In the genomic region with DNA sequence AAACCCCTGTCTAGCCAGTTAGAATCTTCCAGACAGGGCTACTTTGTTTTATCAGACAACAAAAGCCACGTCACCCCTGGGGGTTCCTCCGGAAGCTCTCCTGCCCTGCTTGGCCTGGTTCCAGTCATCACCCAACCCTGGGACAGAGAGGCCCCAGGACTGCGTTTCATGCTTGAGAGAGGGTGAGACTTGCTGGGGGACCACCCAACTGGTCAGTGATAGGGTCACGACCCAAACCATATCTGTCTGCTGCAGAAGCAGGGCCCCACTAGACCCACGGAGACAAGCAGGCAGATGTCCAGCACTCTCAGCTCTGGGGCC, we compare ENCODE assay signal across 1 cellular context.
A peak's percentile ranks its signal among the peaks of the same experiment; 100 is the strongest.
TF ChIP-seq lines count a peak whose summit lies in the region.

No MANE protein-coding gene starts in this region.

TF ChIP-seq in K562, 482 proteins besides CTCF, POLR2A, EP300 and RAD21 (continued from another document):
- TF ChIP-seq, protein P1, sequence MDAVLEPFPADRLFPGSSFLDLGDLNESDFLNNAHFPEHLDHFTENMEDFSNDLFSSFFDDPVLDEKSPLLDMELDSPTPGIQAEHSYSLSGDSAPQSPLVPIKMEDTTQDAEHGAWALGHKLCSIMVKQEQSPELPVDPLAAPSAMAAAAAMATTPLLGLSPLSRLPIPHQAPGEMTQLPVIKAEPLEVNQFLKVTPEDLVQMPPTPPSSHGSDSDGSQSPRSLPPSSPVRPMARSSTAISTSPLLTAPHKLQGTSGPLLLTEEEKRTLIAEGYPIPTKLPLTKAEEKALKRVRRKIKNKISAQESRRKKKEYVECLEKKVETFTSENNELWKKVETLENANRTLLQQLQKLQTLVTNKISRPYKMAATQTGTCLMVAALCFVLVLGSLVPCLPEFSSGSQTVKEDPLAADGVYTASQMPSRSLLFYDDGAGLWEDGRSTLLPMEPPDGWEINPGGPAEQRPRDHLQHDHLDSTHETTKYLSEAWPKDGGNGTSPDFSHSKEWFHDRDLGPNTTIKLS (IDR thresholded peaks at IDR 0.05; ENCODE audit: borderline replicate concordance, low read depth): peak; percentile 83; the same call in 1 of the 2 replicates
- TF ChIP-seq NFE2 (IDR thresholded peaks at IDR 0.05; ENCODE audit: low read depth): peak; percentile 33; the same call in 1 of the 2 replicates
- peak; percentile 41; the same call in 1 of the 2 replicates for TF ChIP-seq TEAD4 (IDR thresholded peaks at IDR 0.05; ENCODE audit: low read length)
- no peak for TF ChIP-seq TEAD4 (CRISPR knock-in tag; IDR thresholded peaks at IDR 0.05; ENCODE audit: borderline replicate concordance)
- TF ChIP-seq ETV1 (tag; conservative IDR thresholded peaks at IDR 0.05; ENCODE audit: low read depth): peak; percentile 68; the same call in 1 of the 2 replicates
- peak; percentile 45; the same call in 1 of the 2 replicates for TF ChIP-seq FOSL1 (tag; conservative IDR thresholded peaks at IDR 0.05)
- TF ChIP-seq, protein P2, sequence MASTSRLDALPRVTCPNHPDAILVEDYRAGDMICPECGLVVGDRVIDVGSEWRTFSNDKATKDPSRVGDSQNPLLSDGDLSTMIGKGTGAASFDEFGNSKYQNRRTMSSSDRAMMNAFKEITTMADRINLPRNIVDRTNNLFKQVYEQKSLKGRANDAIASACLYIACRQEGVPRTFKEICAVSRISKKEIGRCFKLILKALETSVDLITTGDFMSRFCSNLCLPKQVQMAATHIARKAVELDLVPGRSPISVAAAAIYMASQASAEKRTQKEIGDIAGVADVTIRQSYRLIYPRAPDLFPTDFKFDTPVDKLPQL (IDR thresholded peaks at IDR 0.05; ENCODE audit: extremely low read depth, insufficient read length): no peak
- peak in 1 of 2 experiments; percentile 47; a peak in 1 of 4 replicates for TF ChIP-seq MAZ (CRISPR knock-in tag; conservative IDR thresholded peaks at IDR 0.05 in 1 of 2, IDR thresholded peaks at IDR 0.05 in 1 of 2)
- TF ChIP-seq, protein P3, sequence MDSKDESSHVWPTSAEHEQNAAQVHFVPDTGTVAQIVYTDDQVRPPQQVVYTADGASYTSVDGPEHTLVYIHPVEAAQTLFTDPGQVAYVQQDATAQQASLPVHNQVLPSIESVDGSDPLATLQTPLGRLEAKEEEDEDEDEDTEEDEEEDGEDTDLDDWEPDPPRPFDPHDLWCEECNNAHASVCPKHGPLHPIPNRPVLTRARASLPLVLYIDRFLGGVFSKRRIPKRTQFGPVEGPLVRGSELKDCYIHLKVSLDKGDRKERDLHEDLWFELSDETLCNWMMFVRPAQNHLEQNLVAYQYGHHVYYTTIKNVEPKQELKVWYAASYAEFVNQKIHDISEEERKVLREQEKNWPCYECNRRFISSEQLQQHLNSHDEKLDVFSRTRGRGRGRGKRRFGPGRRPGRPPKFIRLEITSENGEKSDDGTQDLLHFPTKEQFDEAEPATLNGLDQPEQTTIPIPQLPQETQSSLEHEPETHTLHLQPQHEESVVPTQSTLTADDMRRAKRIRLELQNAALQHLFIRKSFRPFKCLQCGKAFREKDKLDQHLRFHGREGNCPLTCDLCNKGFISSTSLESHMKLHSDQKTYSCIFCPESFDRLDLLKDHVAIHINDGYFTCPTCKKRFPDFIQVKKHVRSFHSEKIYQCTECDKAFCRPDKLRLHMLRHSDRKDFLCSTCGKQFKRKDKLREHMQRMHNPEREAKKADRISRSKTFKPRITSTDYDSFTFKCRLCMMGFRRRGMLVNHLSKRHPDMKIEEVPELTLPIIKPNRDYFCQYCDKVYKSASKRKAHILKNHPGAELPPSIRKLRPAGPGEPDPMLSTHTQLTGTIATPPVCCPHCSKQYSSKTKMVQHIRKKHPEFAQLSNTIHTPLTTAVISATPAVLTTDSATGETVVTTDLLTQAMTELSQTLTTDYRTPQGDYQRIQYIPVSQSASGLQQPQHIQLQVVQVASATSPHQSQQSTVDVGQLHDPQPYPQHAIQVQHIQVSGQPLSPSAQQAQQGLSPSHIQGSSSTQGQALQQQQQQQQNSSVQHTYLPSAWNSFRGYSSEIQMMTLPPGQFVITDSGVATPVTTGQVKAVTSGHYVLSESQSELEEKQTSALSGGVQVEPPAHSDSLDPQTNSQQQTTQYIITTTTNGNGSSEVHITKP (IDR thresholded peaks at IDR 0.05; ENCODE audit: partially characterized antibody): peak; percentile 94
- TF ChIP-seq TCF3 (CRISPR knock-in tag; IDR thresholded peaks at IDR 0.05): peak; percentile 71
- TF ChIP-seq EP400 (IDR thresholded peaks at IDR 0.05): peak; percentile 60
- peak; percentile 33; the same call in 1 of the 2 replicates for TF ChIP-seq ETV5 (CRISPR knock-in tag; IDR thresholded peaks at IDR 0.05; ENCODE audit: low read depth)
- peak; percentile 39; the same call in 1 of the 2 replicates for TF ChIP-seq SOX6 (IDR thresholded peaks at IDR 0.05)
- TF ChIP-seq DPF2 (IDR thresholded peaks at IDR 0.05): peak; percentile 67
TF ChIP-seq in K562: peak in this region for 42.
